8 cellular contexts compared by ENCODE assay signal in genomic region chr9:4299006-4299795, GRCh38. TPM values are rescaled to one million over a fixed set of nuclear protein-coding genes. Genes with fewer than 3 reads are reported as not detected.
DNase-seq lines count a peak whose midpoint lies in the region; ATAC-seq lines count a peak whose summit lies in the region.

No MANE protein-coding gene starts in this region.

- peaks cover 22% of the 10 kb centered on the region for H3K79me1 ChIP-seq in trophoblast cell (ENCODE audit: low read length)

- intact Hi-C loops in activated naive CD4-positive, alpha-beta T cell treated with anti-CD3 and anti-CD28 coated beads for 36 hours (cut with micrococcal nuclease): loop anchor here (2.0 to 5.0 kb wide), 8 partner anchors 363 to 1454 kb away; partner anchors contain the start of genes PLPP6, PUM3 and RFX3
- intact Hi-C loops in left cardiac atrium (cut with DNase I): no loop called here

- H3K27ac ChIP-seq in trophoblast cell (ENCODE audit: low read depth, low read length): peak overlapping the region; percentile 57

- peak overlapping the region; percentile 71 for H3K4me3 ChIP-seq in trophoblast cell (ENCODE audit: low read depth, low read length)

- H3K4me1 ChIP-seq in trophoblast cell (ENCODE audit: control insufficient read depth in 1 of 2, insufficient read depth in 2 of 2, low read length in 2 of 2): peaks cover 5 to 11% of the 10 kb centered on the region in 2 experiments

- H2BK5ac ChIP-seq in trophoblast cell (ENCODE audit: low read depth, low read length, poor library complexity): peak overlapping the region; percentile 8

- peaks cover 8% of the 10 kb centered on the region for H3K79me2 ChIP-seq in trophoblast cell (ENCODE audit: control insufficient read depth, insufficient read depth, low read length, poor library complexity)

- in situ Hi-C loops in KBM-7 (cut with MboI; ENCODE audit: low pct_unique_long_range_greater_than_20kb, low sequenced_read_pairs): no loop called here

- peaks cover 46% of the 10 kb centered on the region for H3K4me1 Mint-ChIP-seq in activated naive CD4-positive, alpha-beta T cell treated with anti-CD3 and anti-CD28 coated beads for 36 hours (ENCODE audit: low read depth)

- DNase-seq in D341Med (ENCODE audit: low spot score): peak; percentile 53
- peak; percentile 35 for DNase-seq in KBM-7
- peak; percentile 61 for DNase-seq in activated naive CD4-positive, alpha-beta T cell treated with anti-CD3 and anti-CD28 coated beads for 36 hours
- DNase-seq in left cardiac atrium: peak; percentile 32
- DNase-seq in trophoblast cell: peak in 1 of 2 donors; percentile 39
- DNase-seq in DMS153 (lab: John Stamatoyannopoulos, UW): no peak
- DNase-seq in SIG-M5 treated with dmso at 0.1 percent for 504 hours (lab: John Stamatoyannopoulos, UW; ENCODE audit: unreplicated experiment): no peak

- peak overlapping the region; percentile 19 for H2BK12ac ChIP-seq in trophoblast cell (ENCODE audit: low read length)

- no peaks in the 10 kb centered on the region for H3K9me3 Mint-ChIP-seq in activated naive CD4-positive, alpha-beta T cell treated with anti-CD3 and anti-CD28 coated beads for 36 hours

- H2AK5ac ChIP-seq in trophoblast cell (ENCODE audit: low read length): peak overlapping the region; percentile 30

- peak overlapping the region; percentile 96 for H3K4me2 ChIP-seq in trophoblast cell (ENCODE audit: low read length)

- H3K14ac ChIP-seq in trophoblast cell (ENCODE audit: low read length): peak overlapping the region; percentile 24

- CTCF ChIA-PET in activated naive CD4-positive, alpha-beta T cell treated with anti-CD3 and anti-CD28 coated beads for 36 hours (lab: Charles Lee): interaction anchor here (1.1 to 1.2 kb wide), 2 partner anchors 9 to 40 kb away, joined by 3 to 4 read pairs; no protein-coding TSS in a partner anchor

- H3K4me3 Mint-ChIP-seq in activated naive CD4-positive, alpha-beta T cell treated with anti-CD3 and anti-CD28 coated beads for 36 hours: peak overlapping the region; percentile 86

- H2AFZ ChIP-seq in trophoblast cell (ENCODE audit: insufficient read depth, low read length, poor library complexity): peak overlapping the region; percentile 77

- H4K8ac ChIP-seq in trophoblast cell (ENCODE audit: low read depth, low read length): peak overlapping the region; percentile 55

- H3K9ac ChIP-seq in trophoblast cell (ENCODE audit: low read length): peak overlapping the region; percentile 87

- H4K91ac ChIP-seq in trophoblast cell (ENCODE audit: low read depth, low read length): peak overlapping the region; percentile 23

- no peak overlapping the region for H3K23ac ChIP-seq in trophoblast cell (ENCODE audit: low read length)

- ATAC-seq in left cardiac atrium: peak; percentile 7 to 13
- no peak for ATAC-seq in HG03439 (IDR thresholded peaks at IDR 0.05; ENCODE audit: unreplicated experiment)

- no peaks in the 10 kb centered on the region for H3K36me3 Mint-ChIP-seq in activated naive CD4-positive, alpha-beta T cell treated with anti-CD3 and anti-CD28 coated beads for 36 hours (ENCODE audit: low read depth)

- H3K4ac ChIP-seq in trophoblast cell (ENCODE audit: low read depth, low read length): no peak overlapping the region

- peaks cover 2% of the 10 kb centered on the region for H3K9me3 ChIP-seq in trophoblast cell (ENCODE audit: insufficient read depth, low read depth, low read length)

- H4K12ac ChIP-seq in trophoblast cell (ENCODE audit: low read depth, low read length): no peak overlapping the region

- H3K27ac Mint-ChIP-seq in activated naive CD4-positive, alpha-beta T cell treated with anti-CD3 and anti-CD28 coated beads for 36 hours: peak overlapping the region; percentile 83

- peaks cover 7% of the 10 kb centered on the region for H3K27me3 Mint-ChIP-seq in activated naive CD4-positive, alpha-beta T cell treated with anti-CD3 and anti-CD28 coated beads for 36 hours (ENCODE audit: low read depth)

- H3K36me3 ChIP-seq in trophoblast cell (ENCODE audit: control insufficient read depth in 1 of 2, insufficient read depth in 2 of 2, low read length in 2 of 2): no peaks in the 10 kb centered on the region

- H3K18ac ChIP-seq in trophoblast cell (ENCODE audit: low read length): peak overlapping the region; percentile 76

- no peaks in the 10 kb centered on the region for H3K27me3 ChIP-seq in trophoblast cell (ENCODE audit: insufficient read depth, low read length)

- H2BK120ac ChIP-seq in trophoblast cell (ENCODE audit: insufficient read depth, low read length, poor library complexity): peak overlapping the region; percentile 63

- no CpG with 5 or more reads among the region's 60 CpGs for WGBS in trophoblast cell (ENCODE audit: extremely low coverage, insufficient coverage, insufficient read length)

RNA-seq across cellular contexts. Expression of gene GLIS3, which starts 0.7 kb away (rescaled TPM):
- total RNA-seq in activated naive CD4-positive, alpha-beta T cell treated with anti-CD3 and anti-CD28 coated beads for 36 hours: 1 to 10 TPM; 1.4 to 1.7 TPM
- total RNA-seq in left cardiac atrium: 10 to 100 TPM in 1 of 2 donors, 1 to 10 TPM in 1; 7.6 to 12.8 TPM
- polyA plus RNA-seq in trophoblast cell (2013): 6.1 and 6.3 TPM in 2 replicates

Comparison
In these comparisons a context has a peak if more than half of its experiments do, and no peak if none do; other contexts are left out.
1. DNase-seq: peak in D341Med (single experiment), KBM-7 (single experiment), activated naive CD4-positive, alpha-beta T cell treated with anti-CD3 and anti-CD28 coated beads for 36 hours (single experiment) and left cardiac atrium (single experiment); none in DMS153 (single experiment) and SIG-M5 treated with dmso at 0.1 percent for 504 hours (single experiment).